In genomic region chr2:239303711-239304532, GRCh38 we compare ENCODE assay signal across 9 cellular contexts.
A peak's percentile ranks its signal among the peaks of the same experiment; 100 is the strongest.
DNase-seq lines count a peak whose midpoint lies in the region; ATAC-seq and TF ChIP-seq lines count a peak whose summit lies in the region.
"Had no signal": no experiment of that assay in that cellular context is flagged by ENCODE, and none has a peak within 500 bp of the region (broad histone marks: within the 10 kb centered on the region; RNA-seq: fewer than 3 reads in every experiment).

No MANE protein-coding gene starts in this region.

- peak overlapping the region; percentile 26 for H3K27ac Mint-ChIP-seq in activated T-helper 17 cell treated with anti-CD3 and anti-CD28 coated beads, Interleukin-2, amount 50 U/mL, for 72 hours

- ATAC-seq in GM18505 (IDR thresholded peaks at IDR 0.05; ENCODE audit: unreplicated experiment) (peak; percentile 51), HG02588 (IDR thresholded peaks at IDR 0.05; ENCODE audit: unreplicated experiment) (peak; percentile 45), GM19324 (IDR thresholded peaks at IDR 0.05; ENCODE audit: low FRiP score, unreplicated experiment) (no peak)
- ATAC-seq in activated T-helper 17 cell treated with anti-CD3 and anti-CD28 coated beads, Interleukin-2, amount 50 U/mL, for 72 hours (replicated peaks): peak; percentile 95

- no peaks in the 10 kb centered on the region for H3K9me3 ChIP-seq in prostate gland

- peak overlapping the region; percentile 61 to 68 for H3K27ac ChIP-seq in prostate gland

- 59% methylated on average over 21 of the region's 21 CpGs for WGBS in prostate gland

- H3K36me3 Mint-ChIP-seq in activated T-helper 17 cell treated with anti-CD3 and anti-CD28 coated beads, Interleukin-2, amount 50 U/mL, for 72 hours (ENCODE audit: low read depth): no peaks in the 10 kb centered on the region

- H3K27me3 ChIP-seq in prostate gland (replicated peaks; ENCODE audit: insufficient read depth): no peaks in the 10 kb centered on the region

- H3K4me1 ChIP-seq in prostate gland (replicated peaks): peaks cover 30% of the 10 kb centered on the region

- H3K36me3 ChIP-seq in prostate gland: no peaks in the 10 kb centered on the region

- intact Hi-C loops in prostate gland (cut with DNase I): no loop called here

- H3K9me3 Mint-ChIP-seq in activated T-helper 17 cell treated with anti-CD3 and anti-CD28 coated beads, Interleukin-2, amount 50 U/mL, for 72 hours: no peaks in the 10 kb centered on the region

- no peak for TF ChIP-seq POLR2A in GM18505 (IDR thresholded peaks at IDR 0.05; ENCODE audit: borderline replicate concordance, extremely low read depth, insufficient read depth, insufficient read length)
- no peak for TF ChIP-seq POLR2A in prostate gland (IDR thresholded peaks at IDR 0.05)

- no peaks in the 10 kb centered on the region for H3K27me3 Mint-ChIP-seq in activated T-helper 17 cell treated with anti-CD3 and anti-CD28 coated beads, Interleukin-2, amount 50 U/mL, for 72 hours

- H3K4me1 Mint-ChIP-seq in activated T-helper 17 cell treated with anti-CD3 and anti-CD28 coated beads, Interleukin-2, amount 50 U/mL, for 72 hours: peaks cover 18% of the 10 kb centered on the region

- no peak for TF ChIP-seq CTCF in prostate gland (IDR thresholded peaks at IDR 0.05)

- DNase-seq in prostate gland (ENCODE audit: low spot score) (no peak), NCI-H1105 (lab: John Stamatoyannopoulos, UW) (no peak), LoVo (ENCODE audit: low spot score) (no peak)
- no peak for DNase-seq in stimulated activated naive CD4-positive, alpha-beta T cell treated with Interleukin-2 at 50 U/mL for 16 hours (lab: John Stamatoyannopoulos, UW)
- DNase-seq: anterior cingulate cortex had no signal

- no peak overlapping the region for H3K4me3 ChIP-seq in prostate gland

- no peak overlapping the region for H3K4me3 Mint-ChIP-seq in activated T-helper 17 cell treated with anti-CD3 and anti-CD28 coated beads, Interleukin-2, amount 50 U/mL, for 72 hours
